26 cellular contexts compared by ENCODE assay signal in the genomic region with DNA sequence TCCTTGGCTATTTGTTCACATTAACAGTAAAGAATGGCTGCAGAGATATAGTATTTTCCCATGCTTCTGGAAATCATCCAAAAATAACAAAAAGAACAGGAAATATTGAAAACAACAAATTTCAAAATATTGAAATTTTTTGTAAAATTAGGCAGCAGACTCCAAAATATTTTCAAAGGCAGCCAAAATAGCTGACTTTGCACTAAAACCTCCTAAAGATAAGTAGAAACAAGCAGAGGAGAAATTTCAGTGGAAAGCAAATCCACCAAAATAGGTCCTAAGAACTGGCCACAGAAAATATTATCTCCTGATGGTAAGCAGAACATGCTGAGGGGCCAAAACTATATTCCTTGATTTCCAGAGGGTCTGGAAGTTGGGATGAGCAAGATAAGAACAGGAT.
DNase-seq lines count a peak whose midpoint lies in the region; ATAC-seq, FAIRE-seq and TF ChIP-seq lines count a peak whose summit lies in the region.
"Had no signal": no experiment of that assay in that cellular context is flagged by ENCODE, and none has a peak within 500 bp of the region (broad histone marks: within the 10 kb centered on the region; RNA-seq: fewer than 3 reads in every experiment).

No MANE protein-coding gene starts in this region.

- no peak for TF ChIP-seq RAD21 in HepG2 (CRISPR knock-in tag; IDR thresholded peaks at IDR 0.05)

- H3K56ac ChIP-seq in mesendoderm (ENCODE audit: low read length), result no peak overlapping the region

- H3K36me3 Mint-ChIP-seq in endodermal cell (ENCODE audit: low read depth), result no peaks in the 10 kb centered on the region
- H3K36me3 Mint-ChIP-seq: CD14-positive monocyte; CD8-positive, alpha-beta memory T cell had no signal

- no peak overlapping the region for H2AK5ac ChIP-seq in mesendoderm (ENCODE audit: low read length)

- TF ChIP-seq CTCF in HepG2 (CRISPR knock-in tag; IDR thresholded peaks at IDR 0.05) (no peak), right lobe of liver (IDR thresholded peaks at IDR 0.05) (no peak), endodermal cell (conservative IDR thresholded peaks at IDR 0.05) (no peak)

- peak overlapping the region; percentile 45 for H3K18ac ChIP-seq in mesendoderm (ENCODE audit: low read length)

- DNase-seq in HepG2 (ENCODE audit: low spot score) (no peak), right lobe of liver (no peak), endodermal cell (no peak), mesendoderm (no peak)
- DNase-seq in activated CD4-positive, alpha-beta T cell treated with anti-CD3 and anti-CD28 coated beads for 4 hours, result no peak
- DNase-seq: ACHN; AML-193; BE2C; CD4-positive, alpha-beta T cell; CD8-positive, alpha-beta memory T cell; DMS 273 treated with DMSO at 0.1 percent for 48 hours; DMS79; EL; GDM1; HFFc6 had no signal

- peaks cover 46% of the 10 kb centered on the region for H3K4me1 Mint-ChIP-seq in endodermal cell
- H3K4me1 Mint-ChIP-seq: CD14-positive monocyte; CD8-positive, alpha-beta memory T cell had no signal

- no peak overlapping the region for H3K4ac ChIP-seq in mesendoderm (ENCODE audit: low read depth, low read length)

- no peaks in the 10 kb centered on the region for H4K20me1 ChIP-seq in HepG2 (ENCODE audit: insufficient read depth, low read length)
- H4K20me1 ChIP-seq: BLaER1 treated with 17β-estradiol and CSF1 and Interleukin-3, amounts not matched to agents 10 nM and 100 nM had no signal

- TF ChIP-seq EP300 in HepG2 (IDR thresholded peaks at IDR 0.05; ENCODE audit: low read depth in 2 of 2, low read length in 2 of 2) (no peak), HepG2 (CRISPR knock-in tag; IDR thresholded peaks at IDR 0.05; ENCODE audit: borderline replicate concordance) (no peak)

- no peak overlapping the region for H3K27ac Mint-ChIP-seq in endodermal cell
- H3K27ac Mint-ChIP-seq: CD4-positive, alpha-beta T cell; CD8-positive, alpha-beta memory T cell; GM23338; HFFc6 had no signal

- intact Hi-C loops in HepG2 (cut with micrococcal nuclease; ENCODE audit: unreplicated experiment) (no loop called here), right lobe of liver (cut with DNase I) (no loop called here)

- POLR2A ChIA-PET in HepG2 (lab: Yijun Ruan, JAX), result no interaction called here

- H3K9ac ChIP-seq in HepG2 (ENCODE audit: insufficient read depth, low read depth, low read length), result no peak overlapping the region
- H3K9ac ChIP-seq in endodermal cell (ENCODE audit: extremely low read depth, low read length, poor library complexity, severe bottlenecking), result no peak overlapping the region
- H3K9ac ChIP-seq in mesendoderm (ENCODE audit: low read length), result no peak overlapping the region
- H3K9ac ChIP-seq: BLaER1 treated with 17β-estradiol and CSF1 and Interleukin-3, amounts not matched to agents 10 nM and 100 nM had no signal

- no peaks in the 10 kb centered on the region for H3K9me3 Mint-ChIP-seq in endodermal cell
- H3K9me3 Mint-ChIP-seq: CD4-positive, alpha-beta T cell; GM23338 had no signal

- H3K79me1 ChIP-seq in mesendoderm (ENCODE audit: low read length), result no peaks in the 10 kb centered on the region

- H4K8ac ChIP-seq in mesendoderm (ENCODE audit: low read depth, low read length), result no peak overlapping the region

- H3K36me3 ChIP-seq in HepG2 (replicated peaks in 1 of 2; ENCODE audit: control insufficient read depth in 1 of 2, insufficient read depth in 2 of 2, low read length in 2 of 2) (no peaks in the 10 kb centered on the region), right lobe of liver (no peaks in the 10 kb centered on the region), endodermal cell (ENCODE audit: control insufficient read depth, insufficient read depth, low read length) (no peaks in the 10 kb centered on the region), mesendoderm (ENCODE audit: control insufficient read depth, insufficient read depth, low read length) (no peaks in the 10 kb centered on the region)
- H3K36me3 ChIP-seq: BE2C; BLaER1 treated with 17β-estradiol and CSF1 and Interleukin-3, amounts not matched to agents 10 nM and 100 nM; HAP-1 had no signal

- H3K79me2 ChIP-seq in HepG2 (ENCODE audit: insufficient read depth, low read length) (no peaks in the 10 kb centered on the region), mesendoderm (ENCODE audit: control insufficient read depth, insufficient read depth, low read length) (no peaks in the 10 kb centered on the region)

- no peak overlapping the region for H3K4me3 ChIP-seq in HepG2 (replicated peaks in 1 of 3; ENCODE audit: insufficient read depth in 1 of 3, low read depth in 2 of 3, low read length in 3 of 3)
- H3K4me3 ChIP-seq in right lobe of liver, result no peak overlapping the region
- H3K4me3 ChIP-seq in endodermal cell (ENCODE audit: low read length), result peak overlapping the region; percentile 42
- no peak overlapping the region for H3K4me3 ChIP-seq in mesendoderm (ENCODE audit: low read length)
- H3K4me3 ChIP-seq: BLaER1 treated with 17β-estradiol and CSF1 and Interleukin-3, amounts not matched to agents 10 nM and 100 nM; GM12878; GM23338; HAP-1 had no signal

- CTCF ChIA-PET in HepG2 (lab: Yijun Ruan, JAX; ENCODE audit: low intra/inter-chr PET ratio, low total read pairs), result no interaction called here

- H3K27me3 ChIP-seq in HepG2 (ENCODE audit: control insufficient read depth in 1 of 2, insufficient read depth in 2 of 2, low read length in 2 of 2) (no peaks in the 10 kb centered on the region), right lobe of liver (no peaks in the 10 kb centered on the region), endodermal cell (ENCODE audit: control insufficient read depth, insufficient read depth, low read length, poor library complexity, severe bottlenecking) (peaks cover 7% of the 10 kb centered on the region), mesendoderm (ENCODE audit: insufficient read depth, low read length, poor library complexity) (no peaks in the 10 kb centered on the region)
- H3K27me3 ChIP-seq: BE2C; BLaER1 treated with 17β-estradiol and CSF1 and Interleukin-3, amounts not matched to agents 10 nM and 100 nM had no signal

- peaks cover 67% of the 10 kb centered on the region for H3K9me3 ChIP-seq in HepG2 (ENCODE audit: low read length)
- H3K9me3 ChIP-seq in right lobe of liver, result no peaks in the 10 kb centered on the region
- peaks cover 13% of the 10 kb centered on the region for H3K9me3 ChIP-seq in endodermal cell (ENCODE audit: control insufficient read depth, low read length)
- H3K9me3 ChIP-seq: BE2C; BLaER1 treated with 17β-estradiol and CSF1 and Interleukin-3, amounts not matched to agents 10 nM and 100 nM; HAP-1 had no signal

- H3K27me3 Mint-ChIP-seq in endodermal cell (ENCODE audit: insufficient read depth), result no peaks in the 10 kb centered on the region
- H3K27me3 Mint-ChIP-seq: CD4-positive, alpha-beta T cell; CD8-positive, alpha-beta memory T cell had no signal

- ATAC-seq in HepG2, result no peak
- no peak for ATAC-seq in right lobe of liver
- no peak for ATAC-seq in GM18498 (IDR thresholded peaks at IDR 0.05; ENCODE audit: unreplicated experiment)
- ATAC-seq: GM12878, GM23338 had no signal

- no peak overlapping the region for H2BK5ac ChIP-seq in mesendoderm (ENCODE audit: low read length)

- FAIRE-seq in HepG2 (lab: Jason Lieb, UNC), result no peak
- FAIRE-seq: A204.1, D721Med, GM12878, GM18507, H54 had no signal

- no peak overlapping the region for H4K5ac ChIP-seq in mesendoderm (ENCODE audit: low read length)

- no peak overlapping the region for H2BK15ac ChIP-seq in mesendoderm (replicated peaks; ENCODE audit: low read depth)

- H3K4me1 ChIP-seq in HepG2 (ENCODE audit: insufficient read depth, low read length) (no peaks in the 10 kb centered on the region), right lobe of liver (no peaks in the 10 kb centered on the region), endodermal cell (ENCODE audit: control insufficient read depth, insufficient read depth, low read length) (peaks cover 10% of the 10 kb centered on the region), mesendoderm (ENCODE audit: control insufficient read depth, low read depth, low read length) (peaks cover 7% of the 10 kb centered on the region)
- H3K4me1 ChIP-seq: BE2C; BLaER1 treated with 17β-estradiol and CSF1 and Interleukin-3, amounts not matched to agents 10 nM and 100 nM had no signal

- H2BK120ac ChIP-seq in mesendoderm (ENCODE audit: low read depth, low read length), result no peak overlapping the region

- no peak overlapping the region for H3K27ac ChIP-seq in HepG2 (ENCODE audit: extremely low read length, insufficient read depth, low read length)
- no peak overlapping the region for H3K27ac ChIP-seq in right lobe of liver
- H3K27ac ChIP-seq in endodermal cell (ENCODE audit: low read depth, low read length), result no peak overlapping the region
- H3K27ac ChIP-seq in mesendoderm (ENCODE audit: low read depth, low read length), result no peak overlapping the region
- H3K27ac ChIP-seq: 22Rv1; BLaER1 treated with 17β-estradiol and CSF1 and Interleukin-3, amounts not matched to agents 10 nM and 100 nM had no signal

- no TSS peak for BruUV-seq in HepG2 (replicated peaks; lab: Mats Ljungman, UMichigan)

- in situ Hi-C loops in HepG2 (cut with HindIII; ENCODE audit: extremely low pct_ligation_motif_present, low pct_unique_long_range_greater_than_20kb), result no loop called here

- H3K4me2 ChIP-seq in HepG2 (ENCODE audit: low read depth, low read length) (no peak overlapping the region), mesendoderm (ENCODE audit: low read length) (no peak overlapping the region)
- H3K4me2 ChIP-seq: BLaER1 treated with 17β-estradiol and CSF1 and Interleukin-3, amounts not matched to agents 10 nM and 100 nM; GM23338 had no signal

- TF ChIP-seq POLR2A in HepG2 (IDR thresholded peaks at IDR 0.05; ENCODE audit: insufficient read depth in 1 of 2, low read depth in 2 of 2, low read length in 2 of 2), result no peak
- no peak for TF ChIP-seq POLR2A in right lobe of liver (IDR thresholded peaks at IDR 0.05)

- H3K23ac ChIP-seq in mesendoderm (ENCODE audit: low read length), result no peak overlapping the region

- H3K4me3 Mint-ChIP-seq in endodermal cell, result no peak overlapping the region
- H3K4me3 Mint-ChIP-seq: CD14-positive monocyte; CD4-positive, alpha-beta T cell; CD8-positive, alpha-beta memory T cell; GM23338; HFFc6 had no signal

- no peak overlapping the region for H2AFZ ChIP-seq in HepG2 (ENCODE audit: low read length)

TF ChIP-seq in HepG2, 621 proteins besides CTCF, POLR2A, EP300 and RAD21:
- TF ChIP-seq GABPA (IDR thresholded peaks at IDR 0.05; ENCODE audit: low read depth, low read length) (no peak), GABPA (CRISPR knock-in tag; IDR thresholded peaks at IDR 0.05; ENCODE audit: low read depth) (no peak), ELF3 (CRISPR knock-in tag; IDR thresholded peaks at IDR 0.05) (no peak), MAFK (conservative IDR thresholded peaks at IDR 0.05 in 1 of 2, IDR thresholded peaks at IDR 0.05 in 1 of 2; ENCODE audit: low read length in 2 of 2) (peak; percentile 78 to 92), MAFF (IDR thresholded peaks at IDR 0.05; ENCODE audit: low read depth, low read length) (peak; percentile 90)
